Comparison of ENCODE assay signal across 15 cellular contexts in genomic region chr11:68266936-68267880, GRCh38. TPM values are rescaled to one million over a fixed set of nuclear protein-coding genes. Genes with fewer than 3 reads are reported as not detected.
A peak's percentile ranks its signal among the peaks of the same experiment; 100 is the strongest.
DNase-seq lines count a peak whose midpoint lies in the region; ATAC-seq, FAIRE-seq and TF ChIP-seq lines count a peak whose summit lies in the region.
"Had no signal": no experiment of that assay in that cellular context is flagged by ENCODE, and none has a peak within 500 bp of the region (broad histone marks: within the 10 kb centered on the region; RNA-seq: fewer than 3 reads in every experiment).

No MANE protein-coding gene starts in this region.

- H3K9ac ChIP-seq in SU-DHL-6 (ENCODE audit: low read length): peak overlapping the region; percentile 36

- TF ChIP-seq POLR2A in GM12892 (IDR thresholded peaks at IDR 0.05; ENCODE audit: low read depth, low read length): no peak

- peak overlapping the region; percentile 81 for H3K27ac ChIP-seq in SU-DHL-6 (ENCODE audit: low read depth, low read length)

- peak overlapping the region; percentile 71 for H3K27ac Mint-ChIP-seq in stimulated activated naive B cell treated with anti-CD40 and anti-IgM and Interleukin-4, amounts not matched to agents 10 μg/mL and 1 μg/mL and 100 μg/mL, for 72 hours
- H3K27ac Mint-ChIP-seq: activated naive CD8-positive, alpha-beta T cell; nephron had no signal

- no peak for ATAC-seq in stimulated activated naive B cell treated with anti-CD40 and anti-IgM and Interleukin-4, amounts not matched to agents 10 μg/mL and 1 μg/mL and 100 μg/mL, for 72 hours (replicated peaks)
- ATAC-seq in GM18858 (IDR thresholded peaks at IDR 0.05; ENCODE audit: unreplicated experiment): no peak

- H2AFZ ChIP-seq in SU-DHL-6 (ENCODE audit: low read depth, low read length, severe bottlenecking): no peak overlapping the region

- H3K27me3 ChIP-seq in SU-DHL-6 (ENCODE audit: low read length): no peaks in the 10 kb centered on the region
- H3K27me3 ChIP-seq: BE2C had no signal

- no peaks in the 10 kb centered on the region for H3K27me3 Mint-ChIP-seq in stimulated activated naive B cell treated with anti-CD40 and anti-IgM and Interleukin-4, amounts not matched to agents 10 μg/mL and 1 μg/mL and 100 μg/mL, for 72 hours
- H3K27me3 Mint-ChIP-seq: activated naive CD8-positive, alpha-beta T cell had no signal

- peaks cover 6% of the 10 kb centered on the region for H3F3A ChIP-seq in SU-DHL-6 (ENCODE audit: insufficient read depth)

- no peaks in the 10 kb centered on the region for H3K9me2 ChIP-seq in SU-DHL-6 (replicated peaks; ENCODE audit: insufficient read depth, low read length)

- H3K4me2 ChIP-seq in SU-DHL-6 (ENCODE audit: low read depth, low read length, poor library complexity, severe bottlenecking): peak overlapping the region; percentile 49

- H4K20me1 ChIP-seq in SU-DHL-6 (ENCODE audit: low read depth, low read length): no peaks in the 10 kb centered on the region

- DNase-seq in GM12892 (ENCODE audit: insufficient read length) (no peak), iris pigment epithelial cell (ENCODE audit: low read depth) (peak; percentile 47), T-helper 2 cell (no peak), GM19238 (ENCODE audit: insufficient read length, low spot score) (no peak), urothelium cell line (ENCODE audit: low spot score) (no peak)
- DNase-seq in stimulated activated naive B cell treated with anti-CD40 and anti-IgM and Interleukin-4, amounts not matched to agents 10 μg/mL and 1 μg/mL and 100 μg/mL, for 72 hours: no peak
- DNase-seq: activated CD4-positive, alpha-beta T cell treated with anti-CD3 and anti-CD28 coated beads for 48 hours; BE2C; SIG-M5; T-helper 9 cell had no signal

- H3K9me3 ChIP-seq in SU-DHL-6 (ENCODE audit: insufficient read depth, low read length): no peaks in the 10 kb centered on the region
- H3K9me3 ChIP-seq: BE2C had no signal

- TF ChIP-seq CTCF in SU-DHL-6 (IDR thresholded peaks at IDR 0.05; ENCODE audit: insufficient read depth, low read length, poor library complexity, severe bottlenecking): no peak

- H3K36me3 ChIP-seq in SU-DHL-6 (ENCODE audit: low read length): no peaks in the 10 kb centered on the region

- H3K4me3 ChIP-seq in SU-DHL-6 (ENCODE audit: insufficient read depth, low read length, poor library complexity, severe bottlenecking): no peak overlapping the region

- H3K36me3 Mint-ChIP-seq in stimulated activated naive B cell treated with anti-CD40 and anti-IgM and Interleukin-4, amounts not matched to agents 10 μg/mL and 1 μg/mL and 100 μg/mL, for 72 hours: peaks cover 33 to 63% of the 10 kb centered on the region in 2 donors

- FAIRE-seq in GM12892 (lab: Jason Lieb, UNC) (peak; percentile 50), urothelium cell line (lab: Jason Lieb, UNC) (no peak)
- FAIRE-seq: bronchial epithelial cell had no signal

- H3K4me3 Mint-ChIP-seq in stimulated activated naive B cell treated with anti-CD40 and anti-IgM and Interleukin-4, amounts not matched to agents 10 μg/mL and 1 μg/mL and 100 μg/mL, for 72 hours: peak overlapping the region; percentile 61 to 69
- H3K4me3 Mint-ChIP-seq: activated naive CD8-positive, alpha-beta T cell; nephron had no signal

- H3K9me3 Mint-ChIP-seq in stimulated activated naive B cell treated with anti-CD40 and anti-IgM and Interleukin-4, amounts not matched to agents 10 μg/mL and 1 μg/mL and 100 μg/mL, for 72 hours: peaks cover 4 to 6% of the 10 kb centered on the region in 2 donors
- H3K9me3 Mint-ChIP-seq: nephron had no signal

- peaks cover 31% of the 10 kb centered on the region for H3K79me2 ChIP-seq in SU-DHL-6 (ENCODE audit: insufficient read depth, low read length)

- H3K4me1 Mint-ChIP-seq in stimulated activated naive B cell treated with anti-CD40 and anti-IgM and Interleukin-4, amounts not matched to agents 10 μg/mL and 1 μg/mL and 100 μg/mL, for 72 hours: peaks cover 59 to 73% of the 10 kb centered on the region in 2 donors

RNA-seq across cellular contexts. Expression of gene C11orf24, which starts 4.6 kb away (rescaled TPM):
- 16.1 TPM for polyA plus RNA-seq in GM12892 (2012; ENCODE audit: missing spikeins)

RNA-seq across cellular contexts. Expression of gene LRP5, which starts 45.2 kb away (rescaled TPM):
- polyA plus RNA-seq in GM12892 (2012; ENCODE audit: missing spikeins): 2.6 TPM

RNA-seq across cellular contexts. Expression of gene KMT5B, which starts 54.1 kb away (rescaled TPM):
- polyA plus RNA-seq in GM12892 (2012; ENCODE audit: missing spikeins): 19.3 TPM
